Comparison of ENCODE assay signal across 22 cellular contexts in the genomic region with DNA sequence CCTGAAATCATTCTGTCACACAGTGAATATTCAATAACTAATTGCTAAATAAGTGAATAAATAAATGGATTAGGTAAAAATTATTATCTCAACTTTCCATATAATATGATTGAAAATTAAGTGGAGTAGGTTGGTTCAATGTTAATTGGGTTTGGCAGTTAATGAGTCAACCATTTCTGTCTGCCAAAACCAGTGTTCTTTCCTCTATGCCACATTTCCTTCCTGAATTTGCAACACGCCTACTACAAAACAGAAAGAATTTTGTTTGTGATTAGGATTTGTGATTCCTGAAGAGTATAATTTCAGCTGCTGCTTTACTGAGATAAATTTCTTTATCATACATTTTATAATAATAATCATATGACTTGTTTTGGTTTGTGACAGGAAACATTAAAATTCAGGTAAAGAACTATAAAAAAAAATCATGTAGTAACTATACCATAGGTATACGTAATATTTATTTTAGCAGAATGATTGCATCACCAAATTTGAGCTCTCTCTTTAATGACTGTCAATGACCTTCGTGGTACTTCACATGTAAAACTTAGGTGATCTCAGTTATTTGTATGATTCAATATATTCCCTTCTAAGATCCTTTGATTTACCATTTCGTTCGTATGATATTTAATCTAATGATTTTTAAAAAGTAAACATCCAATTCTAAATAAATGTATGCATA.
"Had no signal": no experiment of that assay in that cellular context is flagged by ENCODE, and none has a peak within 500 bp of the region (broad histone marks: within the 10 kb centered on the region; RNA-seq: fewer than 3 reads in every experiment).

No MANE protein-coding gene starts in this region.

- H3K27me3 ChIP-seq: ascending aorta, esophagus squamous epithelium, foreskin keratinocyte, thyroid gland had no signal

- H3K9me3 ChIP-seq: ascending aorta, esophagus squamous epithelium, prostate gland, thyroid gland had no signal

- H3K4me1 ChIP-seq: ascending aorta, esophagus squamous epithelium, foreskin keratinocyte, prostate gland, thyroid gland had no signal

- H3K4me1 Mint-ChIP-seq: naive thymus-derived CD4-positive, alpha-beta T cell had no signal

- H3K36me3 Mint-ChIP-seq: naive thymus-derived CD4-positive, alpha-beta T cell had no signal

- H3K27me3 Mint-ChIP-seq: naive thymus-derived CD4-positive, alpha-beta T cell had no signal

- ATAC-seq: foreskin keratinocyte; left ventricle myocardium superior; naive thymus-derived CD4-positive, alpha-beta T cell; right cardiac atrium had no signal

- H3K4me3 Mint-ChIP-seq: naive thymus-derived CD4-positive, alpha-beta T cell had no signal

- H3K4me3 ChIP-seq: ascending aorta, esophagus squamous epithelium, prostate gland, thyroid gland had no signal

- H3K27ac Mint-ChIP-seq: naive thymus-derived CD4-positive, alpha-beta T cell had no signal

- DNase-seq: activated CD4-positive, CD25-positive, alpha-beta regulatory T cell treated with anti-CD3 and anti-CD28 coated beads, Interleukin-2, amount 50 U/mL, for 72 hours; activated CD8-positive, alpha-beta memory T cell treated with anti-CD3 and anti-CD28 coated beads for 24 hours; activated CD8-positive, alpha-beta memory T cell treated with anti-CD3 and anti-CD28 coated beads, Interleukin-2, amount 50 U/mL, for 48 hours; activated effector memory CD4-positive, alpha-beta T cell treated with Interleukin-2 at 50 U/mL for 16 hours; activated naive CD4-positive, alpha-beta T cell treated with anti-CD3 and anti-CD28 coated beads, Interleukin-2, amount 50 U/mL, for 16 hours; activated T-cell treated with anti-CD3 and anti-CD28 coated beads, Interleukin-2, amount 50 U/mL, for 48 hours; cortex of kidney; effector CD8-positive, alpha-beta T cell; esophagus squamous epithelium; foreskin keratinocyte; hypothalamus; left ventricle myocardium superior; mesenchymal stem cell; naive thymus-derived CD4-positive, alpha-beta T cell; right cardiac atrium; stimulated activated CD4-positive, alpha-beta T cell treated with anti-CD3 and anti-CD28 coated beads, Interleukin-2, amount 100 ng/mL, for 24 hours; stimulated activated naive CD4-positive, alpha-beta T cell treated with Interleukin-2 at 50 U/mL for 16 hours; T-helper 1 cell; T1000; thyroid gland had no signal

- H3K36me3 ChIP-seq: ascending aorta, esophagus squamous epithelium, prostate gland, thyroid gland had no signal
